ENCODE assay signal across 1 cellular context in genomic region chr1:182723195-182723594, GRCh38.
TF ChIP-seq lines count a peak whose summit lies in the region.

No MANE protein-coding gene starts in this region.

TF ChIP-seq in GM23338, 12 proteins besides CTCF, POLR2A, EP300 and RAD21 (continued from another document):
- TF ChIP-seq, protein P1, sequence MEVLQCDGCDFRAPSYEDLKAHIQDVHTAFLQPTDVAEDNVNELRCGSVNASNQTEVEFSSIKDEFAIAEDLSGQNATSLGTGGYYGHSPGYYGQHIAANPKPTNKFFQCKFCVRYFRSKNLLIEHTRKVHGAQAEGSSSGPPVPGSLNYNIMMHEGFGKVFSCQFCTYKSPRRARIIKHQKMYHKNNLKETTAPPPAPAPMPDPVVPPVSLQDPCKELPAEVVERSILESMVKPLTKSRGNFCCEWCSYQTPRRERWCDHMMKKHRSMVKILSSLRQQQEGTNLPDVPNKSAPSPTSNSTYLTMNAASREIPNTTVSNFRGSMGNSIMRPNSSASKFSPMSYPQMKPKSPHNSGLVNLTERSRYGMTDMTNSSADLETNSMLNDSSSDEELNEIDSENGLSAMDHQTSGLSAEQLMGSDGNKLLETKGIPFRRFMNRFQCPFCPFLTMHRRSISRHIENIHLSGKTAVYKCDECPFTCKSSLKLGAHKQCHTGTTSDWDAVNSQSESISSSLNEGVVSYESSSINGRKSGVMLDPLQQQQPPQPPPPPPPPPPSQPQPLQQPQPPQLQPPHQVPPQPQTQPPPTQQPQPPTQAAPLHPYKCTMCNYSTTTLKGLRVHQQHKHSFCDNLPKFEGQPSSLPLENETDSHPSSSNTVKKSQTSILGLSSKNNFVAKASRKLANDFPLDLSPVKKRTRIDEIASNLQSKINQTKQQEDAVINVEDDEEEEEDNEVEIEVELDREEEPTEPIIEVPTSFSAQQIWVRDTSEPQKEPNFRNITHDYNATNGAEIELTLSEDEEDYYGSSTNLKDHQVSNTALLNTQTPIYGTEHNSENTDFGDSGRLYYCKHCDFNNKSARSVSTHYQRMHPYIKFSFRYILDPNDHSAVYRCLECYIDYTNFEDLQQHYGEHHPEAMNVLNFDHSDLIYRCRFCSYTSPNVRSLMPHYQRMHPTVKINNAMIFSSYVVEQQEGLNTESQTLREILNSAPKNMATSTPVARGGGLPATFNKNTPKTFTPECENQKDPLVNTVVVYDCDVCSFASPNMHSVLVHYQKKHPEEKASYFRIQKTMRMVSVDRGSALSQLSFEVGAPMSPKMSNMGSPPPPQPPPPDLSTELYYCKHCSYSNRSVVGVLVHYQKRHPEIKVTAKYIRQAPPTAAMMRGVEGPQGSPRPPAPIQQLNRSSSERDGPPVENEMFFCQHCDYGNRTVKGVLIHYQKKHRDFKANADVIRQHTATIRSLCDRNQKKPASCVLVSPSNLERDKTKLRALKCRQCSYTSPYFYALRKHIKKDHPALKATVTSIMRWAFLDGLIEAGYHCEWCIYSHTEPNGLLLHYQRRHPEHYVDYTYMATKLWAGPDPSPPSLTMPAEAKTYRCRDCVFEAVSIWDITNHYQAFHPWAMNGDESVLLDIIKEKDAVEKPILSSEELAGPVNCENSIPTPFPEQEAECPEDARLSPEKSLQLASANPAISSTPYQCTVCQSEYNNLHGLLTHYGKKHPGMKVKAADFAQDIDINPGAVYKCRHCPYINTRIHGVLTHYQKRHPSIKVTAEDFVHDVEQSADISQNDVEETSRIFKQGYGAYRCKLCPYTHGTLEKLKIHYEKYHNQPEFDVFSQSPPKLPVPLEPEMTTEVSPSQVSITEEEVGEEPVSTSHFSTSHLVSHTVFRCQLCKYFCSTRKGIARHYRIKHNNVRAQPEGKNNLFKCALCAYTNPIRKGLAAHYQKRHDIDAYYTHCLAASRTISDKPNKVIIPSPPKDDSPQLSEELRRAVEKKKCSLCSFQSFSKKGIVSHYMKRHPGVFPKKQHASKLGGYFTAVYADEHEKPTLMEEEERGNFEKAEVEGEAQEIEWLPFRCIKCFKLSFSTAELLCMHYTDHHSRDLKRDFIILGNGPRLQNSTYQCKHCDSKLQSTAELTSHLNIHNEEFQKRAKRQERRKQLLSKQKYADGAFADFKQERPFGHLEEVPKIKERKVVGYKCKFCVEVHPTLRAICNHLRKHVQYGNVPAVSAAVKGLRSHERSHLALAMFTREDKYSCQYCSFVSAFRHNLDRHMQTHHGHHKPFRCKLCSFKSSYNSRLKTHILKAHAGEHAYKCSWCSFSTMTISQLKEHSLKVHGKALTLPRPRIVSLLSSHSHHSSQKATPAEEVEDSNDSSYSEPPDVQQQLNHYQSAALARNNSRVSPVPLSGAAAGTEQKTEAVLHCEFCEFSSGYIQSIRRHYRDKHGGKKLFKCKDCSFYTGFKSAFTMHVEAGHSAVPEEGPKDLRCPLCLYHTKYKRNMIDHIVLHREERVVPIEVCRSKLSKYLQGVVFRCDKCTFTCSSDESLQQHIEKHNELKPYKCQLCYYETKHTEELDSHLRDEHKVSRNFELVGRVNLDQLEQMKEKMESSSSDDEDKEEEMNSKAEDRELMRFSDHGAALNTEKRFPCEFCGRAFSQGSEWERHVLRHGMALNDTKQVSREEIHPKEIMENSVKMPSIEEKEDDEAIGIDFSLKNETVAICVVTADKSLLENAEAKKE (CRISPR knock-in tag; IDR thresholded peaks at IDR 0.05) = no peak
- no peak for TF ChIP-seq NANOG (IDR thresholded peaks at IDR 0.05; ENCODE audit: borderline replicate concordance)
- TF ChIP-seq POLR2AphosphoS5 (IDR thresholded peaks at IDR 0.05; ENCODE audit: low read depth) = no peak
- TF ChIP-seq, protein P2, sequence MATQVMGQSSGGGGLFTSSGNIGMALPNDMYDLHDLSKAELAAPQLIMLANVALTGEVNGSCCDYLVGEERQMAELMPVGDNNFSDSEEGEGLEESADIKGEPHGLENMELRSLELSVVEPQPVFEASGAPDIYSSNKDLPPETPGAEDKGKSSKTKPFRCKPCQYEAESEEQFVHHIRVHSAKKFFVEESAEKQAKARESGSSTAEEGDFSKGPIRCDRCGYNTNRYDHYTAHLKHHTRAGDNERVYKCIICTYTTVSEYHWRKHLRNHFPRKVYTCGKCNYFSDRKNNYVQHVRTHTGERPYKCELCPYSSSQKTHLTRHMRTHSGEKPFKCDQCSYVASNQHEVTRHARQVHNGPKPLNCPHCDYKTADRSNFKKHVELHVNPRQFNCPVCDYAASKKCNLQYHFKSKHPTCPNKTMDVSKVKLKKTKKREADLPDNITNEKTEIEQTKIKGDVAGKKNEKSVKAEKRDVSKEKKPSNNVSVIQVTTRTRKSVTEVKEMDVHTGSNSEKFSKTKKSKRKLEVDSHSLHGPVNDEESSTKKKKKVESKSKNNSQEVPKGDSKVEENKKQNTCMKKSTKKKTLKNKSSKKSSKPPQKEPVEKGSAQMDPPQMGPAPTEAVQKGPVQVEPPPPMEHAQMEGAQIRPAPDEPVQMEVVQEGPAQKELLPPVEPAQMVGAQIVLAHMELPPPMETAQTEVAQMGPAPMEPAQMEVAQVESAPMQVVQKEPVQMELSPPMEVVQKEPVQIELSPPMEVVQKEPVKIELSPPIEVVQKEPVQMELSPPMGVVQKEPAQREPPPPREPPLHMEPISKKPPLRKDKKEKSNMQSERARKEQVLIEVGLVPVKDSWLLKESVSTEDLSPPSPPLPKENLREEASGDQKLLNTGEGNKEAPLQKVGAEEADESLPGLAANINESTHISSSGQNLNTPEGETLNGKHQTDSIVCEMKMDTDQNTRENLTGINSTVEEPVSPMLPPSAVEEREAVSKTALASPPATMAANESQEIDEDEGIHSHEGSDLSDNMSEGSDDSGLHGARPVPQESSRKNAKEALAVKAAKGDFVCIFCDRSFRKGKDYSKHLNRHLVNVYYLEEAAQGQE (IDR thresholded peaks at IDR 0.05; ENCODE audit: unreplicated experiment) = no peak
- TF ChIP-seq JUNB (IDR thresholded peaks at IDR 0.05; ENCODE audit: unreplicated experiment) = no peak
- TF ChIP-seq EZH2 (IDR thresholded peaks at IDR 0.05; ENCODE audit: low read depth, unreplicated experiment) = no peak
TF ChIP-seq in GM23338: peak in this region for 0.
